Comparison of ENCODE assay signal across 1 cellular context in genomic region chr7:45865594-45866410, GRCh38.
TF ChIP-seq lines count a peak whose summit lies in the region.

No MANE protein-coding gene starts in this region.

TF ChIP-seq in HepG2, 621 proteins besides CTCF, POLR2A, EP300 and RAD21 (continued from another document and continues in another):
- TF ChIP-seq, protein P1, sequence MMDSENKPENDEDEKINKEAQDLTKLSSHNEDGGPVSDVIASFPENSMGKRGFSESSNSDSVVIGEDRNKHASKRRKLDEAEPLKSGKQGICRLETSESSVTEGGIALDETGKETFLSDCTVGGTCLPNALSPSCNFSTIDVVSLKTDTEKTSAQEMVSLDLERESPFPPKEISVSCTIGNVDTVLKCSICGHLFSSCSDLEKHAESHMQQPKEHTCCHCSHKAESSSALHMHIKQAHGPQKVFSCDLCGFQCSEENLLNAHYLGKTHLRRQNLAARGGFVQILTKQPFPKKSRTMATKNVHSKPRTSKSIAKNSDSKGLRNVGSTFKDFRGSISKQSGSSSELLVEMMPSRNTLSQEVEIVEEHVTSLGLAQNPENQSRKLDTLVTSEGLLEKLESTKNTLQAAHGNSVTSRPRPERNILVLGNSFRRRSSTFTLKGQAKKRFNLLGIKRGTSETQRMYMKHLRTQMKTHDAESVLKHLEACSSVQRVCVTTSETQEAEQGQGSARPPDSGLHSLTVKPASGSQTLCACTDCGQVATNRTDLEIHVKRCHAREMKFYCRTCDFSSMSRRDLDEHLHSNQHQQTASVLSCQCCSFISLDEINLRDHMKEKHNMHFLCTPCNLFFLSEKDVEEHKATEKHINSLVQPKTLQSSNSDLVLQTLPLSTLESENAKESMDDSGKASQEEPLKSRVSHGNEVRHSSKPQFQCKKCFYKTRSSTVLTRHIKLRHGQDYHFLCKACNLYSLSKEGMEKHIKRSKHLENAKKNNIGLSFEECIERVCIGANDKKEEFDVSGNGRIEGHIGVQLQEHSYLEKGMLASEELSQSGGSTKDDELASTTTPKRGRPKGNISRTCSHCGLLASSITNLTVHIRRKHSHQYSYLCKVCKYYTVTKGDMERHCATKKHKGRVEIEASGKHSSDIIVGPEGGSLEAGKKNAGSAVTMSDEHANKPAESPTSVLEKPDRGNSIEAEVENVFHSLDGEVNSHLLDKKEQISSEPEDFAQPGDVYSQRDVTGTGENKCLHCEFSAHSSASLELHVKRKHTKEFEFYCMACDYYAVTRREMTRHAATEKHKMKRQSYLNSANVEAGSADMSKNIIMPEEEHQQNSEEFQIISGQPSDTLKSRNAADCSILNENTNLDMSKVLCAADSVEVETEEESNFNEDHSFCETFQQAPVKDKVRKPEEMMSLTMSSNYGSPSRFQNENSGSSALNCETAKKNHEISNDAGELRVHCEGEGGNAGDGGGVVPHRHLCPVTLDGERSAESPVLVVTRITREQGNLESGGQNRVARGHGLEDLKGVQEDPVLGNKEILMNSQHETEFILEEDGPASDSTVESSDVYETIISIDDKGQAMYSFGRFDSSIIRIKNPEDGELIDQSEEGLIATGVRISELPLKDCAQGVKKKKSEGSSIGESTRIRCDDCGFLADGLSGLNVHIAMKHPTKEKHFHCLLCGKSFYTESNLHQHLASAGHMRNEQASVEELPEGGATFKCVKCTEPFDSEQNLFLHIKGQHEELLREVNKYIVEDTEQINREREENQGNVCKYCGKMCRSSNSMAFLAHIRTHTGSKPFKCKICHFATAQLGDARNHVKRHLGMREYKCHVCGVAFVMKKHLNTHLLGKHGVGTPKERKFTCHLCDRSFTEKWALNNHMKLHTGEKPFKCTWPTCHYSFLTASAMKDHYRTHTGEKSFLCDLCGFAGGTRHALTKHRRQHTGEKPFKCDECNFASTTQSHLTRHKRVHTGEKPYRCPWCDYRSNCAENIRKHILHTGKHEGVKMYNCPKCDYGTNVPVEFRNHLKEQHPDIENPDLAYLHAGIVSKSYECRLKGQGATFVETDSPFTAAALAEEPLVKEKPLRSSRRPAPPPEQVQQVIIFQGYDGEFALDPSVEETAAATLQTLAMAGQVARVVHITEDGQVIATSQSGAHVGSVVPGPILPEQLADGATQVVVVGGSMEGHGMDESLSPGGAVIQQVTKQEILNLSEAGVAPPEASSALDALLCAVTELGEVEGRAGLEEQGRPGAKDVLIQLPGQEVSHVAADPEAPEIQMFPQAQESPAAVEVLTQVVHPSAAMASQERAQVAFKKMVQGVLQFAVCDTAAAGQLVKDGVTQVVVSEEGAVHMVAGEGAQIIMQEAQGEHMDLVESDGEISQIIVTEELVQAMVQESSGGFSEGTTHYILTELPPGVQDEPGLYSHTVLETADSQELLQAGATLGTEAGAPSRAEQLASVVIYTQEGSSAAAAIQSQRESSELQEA (CRISPR knock-in tag; IDR thresholded peaks at IDR 0.05; ENCODE audit: not compliant biosample characterization), result no peak
- no peak for TF ChIP-seq STAG1 (CRISPR knock-in tag; IDR thresholded peaks at IDR 0.05)
- TF ChIP-seq PRDM15 (CRISPR knock-in tag; IDR thresholded peaks at IDR 0.05), result no peak
- no peak for TF ChIP-seq ZBTB14 (CRISPR knock-in tag; IDR thresholded peaks at IDR 0.05)
- 0 out of 2 replicates have a peak, but pooled peaks have one; percentile 43 for TF ChIP-seq ZNF616 (CRISPR knock-in tag; IDR thresholded peaks at IDR 0.05; ENCODE audit: low read depth)
- peak; percentile 23; the same call in 1 of the 2 replicates for TF ChIP-seq DRAP1 (CRISPR knock-in tag; IDR thresholded peaks at IDR 0.05)
- TF ChIP-seq, protein P2, sequence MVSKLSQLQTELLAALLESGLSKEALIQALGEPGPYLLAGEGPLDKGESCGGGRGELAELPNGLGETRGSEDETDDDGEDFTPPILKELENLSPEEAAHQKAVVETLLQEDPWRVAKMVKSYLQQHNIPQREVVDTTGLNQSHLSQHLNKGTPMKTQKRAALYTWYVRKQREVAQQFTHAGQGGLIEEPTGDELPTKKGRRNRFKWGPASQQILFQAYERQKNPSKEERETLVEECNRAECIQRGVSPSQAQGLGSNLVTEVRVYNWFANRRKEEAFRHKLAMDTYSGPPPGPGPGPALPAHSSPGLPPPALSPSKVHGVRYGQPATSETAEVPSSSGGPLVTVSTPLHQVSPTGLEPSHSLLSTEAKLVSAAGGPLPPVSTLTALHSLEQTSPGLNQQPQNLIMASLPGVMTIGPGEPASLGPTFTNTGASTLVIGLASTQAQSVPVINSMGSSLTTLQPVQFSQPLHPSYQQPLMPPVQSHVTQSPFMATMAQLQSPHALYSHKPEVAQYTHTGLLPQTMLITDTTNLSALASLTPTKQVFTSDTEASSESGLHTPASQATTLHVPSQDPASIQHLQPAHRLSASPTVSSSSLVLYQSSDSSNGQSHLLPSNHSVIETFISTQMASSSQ (IDR thresholded peaks at IDR 0.05; ENCODE audit: low read depth), result no peak
- TF ChIP-seq, protein P2 (CRISPR knock-in tag; IDR thresholded peaks at IDR 0.05; ENCODE audit: borderline replicate concordance), result no peak
- TF ChIP-seq, protein P3, sequence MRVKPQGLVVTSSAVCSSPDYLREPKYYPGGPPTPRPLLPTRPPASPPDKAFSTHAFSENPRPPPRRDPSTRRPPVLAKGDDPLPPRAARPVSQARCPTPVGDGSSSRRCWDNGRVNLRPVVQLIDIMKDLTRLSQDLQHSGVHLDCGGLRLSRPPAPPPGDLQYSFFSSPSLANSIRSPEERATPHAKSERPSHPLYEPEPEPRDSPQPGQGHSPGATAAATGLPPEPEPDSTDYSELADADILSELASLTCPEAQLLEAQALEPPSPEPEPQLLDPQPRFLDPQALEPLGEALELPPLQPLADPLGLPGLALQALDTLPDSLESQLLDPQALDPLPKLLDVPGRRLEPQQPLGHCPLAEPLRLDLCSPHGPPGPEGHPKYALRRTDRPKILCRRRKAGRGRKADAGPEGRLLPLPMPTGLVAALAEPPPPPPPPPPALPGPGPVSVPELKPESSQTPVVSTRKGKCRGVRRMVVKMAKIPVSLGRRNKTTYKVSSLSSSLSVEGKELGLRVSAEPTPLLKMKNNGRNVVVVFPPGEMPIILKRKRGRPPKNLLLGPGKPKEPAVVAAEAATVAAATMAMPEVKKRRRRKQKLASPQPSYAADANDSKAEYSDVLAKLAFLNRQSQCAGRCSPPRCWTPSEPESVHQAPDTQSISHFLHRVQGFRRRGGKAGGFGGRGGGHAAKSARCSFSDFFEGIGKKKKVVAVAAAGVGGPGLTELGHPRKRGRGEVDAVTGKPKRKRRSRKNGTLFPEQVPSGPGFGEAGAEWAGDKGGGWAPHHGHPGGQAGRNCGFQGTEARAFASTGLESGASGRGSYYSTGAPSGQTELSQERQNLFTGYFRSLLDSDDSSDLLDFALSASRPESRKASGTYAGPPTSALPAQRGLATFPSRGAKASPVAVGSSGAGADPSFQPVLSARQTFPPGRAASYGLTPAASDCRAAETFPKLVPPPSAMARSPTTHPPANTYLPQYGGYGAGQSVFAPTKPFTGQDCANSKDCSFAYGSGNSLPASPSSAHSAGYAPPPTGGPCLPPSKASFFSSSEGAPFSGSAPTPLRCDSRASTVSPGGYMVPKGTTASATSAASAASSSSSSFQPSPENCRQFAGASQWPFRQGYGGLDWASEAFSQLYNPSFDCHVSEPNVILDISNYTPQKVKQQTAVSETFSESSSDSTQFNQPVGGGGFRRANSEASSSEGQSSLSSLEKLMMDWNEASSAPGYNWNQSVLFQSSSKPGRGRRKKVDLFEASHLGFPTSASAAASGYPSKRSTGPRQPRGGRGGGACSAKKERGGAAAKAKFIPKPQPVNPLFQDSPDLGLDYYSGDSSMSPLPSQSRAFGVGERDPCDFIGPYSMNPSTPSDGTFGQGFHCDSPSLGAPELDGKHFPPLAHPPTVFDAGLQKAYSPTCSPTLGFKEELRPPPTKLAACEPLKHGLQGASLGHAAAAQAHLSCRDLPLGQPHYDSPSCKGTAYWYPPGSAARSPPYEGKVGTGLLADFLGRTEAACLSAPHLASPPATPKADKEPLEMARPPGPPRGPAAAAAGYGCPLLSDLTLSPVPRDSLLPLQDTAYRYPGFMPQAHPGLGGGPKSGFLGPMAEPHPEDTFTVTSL (CRISPR knock-in tag; IDR thresholded peaks at IDR 0.05; ENCODE audit: borderline replicate concordance), result no peak; the same call in 1 of the 2 replicates
- TF ChIP-seq SNAPC2 (CRISPR knock-in tag; IDR thresholded peaks at IDR 0.05), result no peak
- TF ChIP-seq RXRA (CRISPR knock-in tag; IDR thresholded peaks at IDR 0.05), result peak; percentile 20; the same call in 1 of the 2 replicates
- TF ChIP-seq GTF3A (CRISPR knock-in tag; conservative IDR thresholded peaks at IDR 0.05), result no peak
- no peak for TF ChIP-seq PITX1 (CRISPR knock-in tag; IDR thresholded peaks at IDR 0.05)
- TF ChIP-seq POGZ (CRISPR knock-in tag; IDR thresholded peaks at IDR 0.05), result 0 out of 2 replicates have a peak, but pooled peaks have one; percentile 35
- TF ChIP-seq FOXP1 (IDR thresholded peaks at IDR 0.05), result no peak
- TF ChIP-seq FOXP1 (CRISPR knock-in tag; IDR thresholded peaks at IDR 0.05), result peak; percentile 51; the same call in 1 of the 2 replicates
- TF ChIP-seq LCORL (IDR thresholded peaks at IDR 0.05), result no peak
- TF ChIP-seq LCORL (CRISPR knock-in tag; IDR thresholded peaks at IDR 0.05), result peak; percentile 85
- no peak for TF ChIP-seq ZSCAN30 (CRISPR knock-in tag; IDR thresholded peaks at IDR 0.05)
- TF ChIP-seq TEAD3 (CRISPR knock-in tag; optimal IDR thresholded peaks at IDR 0.05; ENCODE audit: borderline replicate concordance), result peak; percentile 60
- TF ChIP-seq, protein P4, sequence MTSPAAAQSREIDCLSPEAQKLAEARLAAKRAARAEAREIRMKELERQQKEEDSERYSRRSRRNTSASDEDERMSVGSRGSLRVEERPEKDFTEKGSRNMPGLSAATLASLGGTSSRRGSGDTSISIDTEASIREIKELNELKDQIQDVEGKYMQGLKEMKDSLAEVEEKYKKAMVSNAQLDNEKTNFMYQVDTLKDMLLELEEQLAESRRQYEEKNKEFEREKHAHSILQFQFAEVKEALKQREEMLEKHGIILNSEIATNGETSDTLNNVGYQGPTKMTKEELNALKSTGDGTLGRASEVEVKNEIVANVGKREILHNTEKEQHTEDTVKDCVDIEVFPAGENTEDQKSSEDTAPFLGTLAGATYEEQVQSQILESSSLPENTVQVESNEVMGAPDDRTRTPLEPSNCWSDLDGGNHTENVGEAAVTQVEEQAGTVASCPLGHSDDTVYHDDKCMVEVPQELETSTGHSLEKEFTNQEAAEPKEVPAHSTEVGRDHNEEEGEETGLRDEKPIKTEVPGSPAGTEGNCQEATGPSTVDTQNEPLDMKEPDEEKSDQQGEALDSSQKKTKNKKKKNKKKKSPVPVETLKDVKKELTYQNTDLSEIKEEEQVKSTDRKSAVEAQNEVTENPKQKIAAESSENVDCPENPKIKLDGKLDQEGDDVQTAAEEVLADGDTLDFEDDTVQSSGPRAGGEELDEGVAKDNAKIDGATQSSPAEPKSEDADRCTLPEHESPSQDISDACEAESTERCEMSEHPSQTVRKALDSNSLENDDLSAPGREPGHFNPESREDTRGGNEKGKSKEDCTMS (CRISPR knock-in tag; conservative IDR thresholded peaks at IDR 0.05), result no peak
- no peak for TF ChIP-seq FOSL2 (CRISPR knock-in tag; IDR thresholded peaks at IDR 0.05)
